7 cellular contexts compared by ENCODE assay signal in genomic region chr17:17837380-17837821, GRCh38. TPM values are rescaled to one million over a fixed set of nuclear protein-coding genes. Genes with fewer than 3 reads are reported as not detected.
DNase-seq lines count a peak whose midpoint lies in the region; ATAC-seq and TF ChIP-seq lines count a peak whose summit lies in the region.

No MANE protein-coding gene starts in this region.

- H2AFZ ChIP-seq in GM23248: peak overlapping the region; percentile 16
- H2AFZ ChIP-seq in neural cell (ENCODE audit: low read depth, low read length): no peak overlapping the region

- H3F3A ChIP-seq in GM23248 (ENCODE audit: insufficient read depth): peaks cover 38% of the 10 kb centered on the region
- H3F3A ChIP-seq in neural cell (ENCODE audit: insufficient read depth, low read length, poor library complexity, severe bottlenecking): no peaks in the 10 kb centered on the region

- H3K4me1 ChIP-seq in GM23248 (ENCODE audit: insufficient read depth): peaks cover 38% of the 10 kb centered on the region

- TF ChIP-seq CTCF in epithelial cell of esophagus (IDR thresholded peaks at IDR 0.05; ENCODE audit: insufficient read depth, low read depth, low read length, missing control alignments) (no peak), neural cell (IDR thresholded peaks at IDR 0.05; ENCODE audit: poor library complexity, severe bottlenecking) (no peak)

- H3K27me3 ChIP-seq in GM23248 (replicated peaks; ENCODE audit: insufficient read depth): no peaks in the 10 kb centered on the region
- H3K27me3 ChIP-seq in neural cell (ENCODE audit: insufficient read depth, low read depth, low read length): no peaks in the 10 kb centered on the region

- H4K20me1 ChIP-seq in GM23248 (ENCODE audit: insufficient read depth) (no peaks in the 10 kb centered on the region), neural cell (ENCODE audit: insufficient read depth) (no peaks in the 10 kb centered on the region)

- 17 to 29% methylated on average over 3 of the region's 3 CpGs for WGBS in GM23248 (ENCODE audit: low coverage in 1 of 2, low lambda C conversion rate in 2 of 2, missing lambda C conversion rate in 2 of 2), 2 experiments

- no peak for TF ChIP-seq RAD21 in neural cell (conservative IDR thresholded peaks at IDR 0.05)

- ATAC-seq in GM21576 (IDR thresholded peaks at IDR 0.05; ENCODE audit: unreplicated experiment): no peak

- H3K27ac ChIP-seq in GM23248 (peak overlapping the region; percentile 95), neural cell (ENCODE audit: low read length) (peak overlapping the region; percentile 86)

- H3K79me2 ChIP-seq in GM23248 (ENCODE audit: insufficient read depth) (peaks cover 34% of the 10 kb centered on the region), neural cell (replicated peaks; ENCODE audit: insufficient read depth, low read length) (peaks cover 7% of the 10 kb centered on the region)

- H3K4me3 ChIP-seq in GM23248 (peak overlapping the region; percentile 79), epithelial cell of esophagus (ENCODE audit: low read length) (peak overlapping the region; percentile 74), neural cell (ENCODE audit: low read length) (peak overlapping the region; percentile 97)

- peak overlapping the region; percentile 86 for H3K4me2 ChIP-seq in GM23248 (ENCODE audit: unreplicated experiment)
- peak overlapping the region; percentile 48 for H3K4me2 ChIP-seq in neural cell (ENCODE audit: low read length)

- H3K9me3 ChIP-seq in GM23248 (ENCODE audit: low read depth): no peaks in the 10 kb centered on the region
- H3K9me3 ChIP-seq in neural cell (ENCODE audit: low read length): no peaks in the 10 kb centered on the region

- H3K36me3 ChIP-seq in GM23248 (ENCODE audit: low read depth) (no peaks in the 10 kb centered on the region), neural cell (ENCODE audit: insufficient read depth, low read length) (no peaks in the 10 kb centered on the region)

- H3K9ac ChIP-seq in GM23248 (peak overlapping the region; percentile 93), neural cell (ENCODE audit: low read length) (peak overlapping the region; percentile 90)

- DNase-seq in GM23248: peak; percentile 87
- DNase-seq in RPMI7951 (ENCODE audit: low read depth): peak; percentile 82
- DNase-seq in epithelial cell of esophagus (ENCODE audit: low read depth): peak; percentile 59
- DNase-seq in iPS-NIHi11 (ENCODE audit: low spot score): no peak
- no peak for DNase-seq in D341Med (ENCODE audit: low spot score)

- in situ Hi-C loops in GM23248 (cut with MboI): no loop called here

- H3K9me2 ChIP-seq in GM23248 (ENCODE audit: insufficient read depth) (no peaks in the 10 kb centered on the region), neural cell (ENCODE audit: insufficient read depth, low read length) (no peaks in the 10 kb centered on the region)

- no peak for TF ChIP-seq EP300 in neural cell (conservative IDR thresholded peaks at IDR 0.05; ENCODE audit: poor library complexity, severe bottlenecking)

TF ChIP-seq in neural cell, 6 proteins besides CTCF, POLR2A, EP300 and RAD21:
- TF ChIP-seq EZH2 (IDR thresholded peaks at IDR 0.05; ENCODE audit: borderline replicate concordance, insufficient read depth, low read length, poor library complexity, severe bottlenecking) (no peak), TAF1 (IDR thresholded peaks at IDR 0.05; ENCODE audit: low read depth) (no peak), REST (IDR thresholded peaks at IDR 0.05; ENCODE audit: borderline replicate concordance) (no peak), MXI1 (conservative IDR thresholded peaks at IDR 0.05; ENCODE audit: poor library complexity, severe bottlenecking) (no peak), POLR2AphosphoS5 (IDR thresholded peaks at IDR 0.05) (no peak), SMC3 (conservative IDR thresholded peaks at IDR 0.05; ENCODE audit: poor library complexity) (no peak)

RNA-seq across cellular contexts. Expression of gene SREBF1, which starts 0.6 kb away (rescaled TPM):
- 34.4 and 36.2 TPM in 2 replicates for total RNA-seq in GM23248 (2014; rRNA removed; shearing (Covaris generic))
- polyA plus RNA-seq in GM23248 (2016; fragmentation: Nextera tagmentation; extraction: Ambion mirVana) (14.3 and 19.2 TPM in 2 replicates), neural cell (22.5 and 25.9 TPM in 2 replicates)
- total RNA-seq in RPMI7951 (2014; rRNA removed; shearing (Covaris generic)): 24.3 and 25.7 TPM in 2 replicates
- 11.7 and 20.0 TPM in 2 replicates for polyA minus RNA-seq in neural cell

Comparison
In these comparisons a context has a peak if more than half of its experiments do, and no peak if none do; other contexts are left out.
1. DNase-seq: peak in GM23248 (single experiment), RPMI7951 (single experiment) and epithelial cell of esophagus (single experiment); none in iPS-NIHi11 (single experiment) and D341Med (single experiment).
2. Peak in every context shown above with its lines, with median percentiles within 50 percentile points of each other: H3K4me3 ChIP-seq.